Comparison of ENCODE assay signal across 8 cellular contexts in the genomic region with DNA sequence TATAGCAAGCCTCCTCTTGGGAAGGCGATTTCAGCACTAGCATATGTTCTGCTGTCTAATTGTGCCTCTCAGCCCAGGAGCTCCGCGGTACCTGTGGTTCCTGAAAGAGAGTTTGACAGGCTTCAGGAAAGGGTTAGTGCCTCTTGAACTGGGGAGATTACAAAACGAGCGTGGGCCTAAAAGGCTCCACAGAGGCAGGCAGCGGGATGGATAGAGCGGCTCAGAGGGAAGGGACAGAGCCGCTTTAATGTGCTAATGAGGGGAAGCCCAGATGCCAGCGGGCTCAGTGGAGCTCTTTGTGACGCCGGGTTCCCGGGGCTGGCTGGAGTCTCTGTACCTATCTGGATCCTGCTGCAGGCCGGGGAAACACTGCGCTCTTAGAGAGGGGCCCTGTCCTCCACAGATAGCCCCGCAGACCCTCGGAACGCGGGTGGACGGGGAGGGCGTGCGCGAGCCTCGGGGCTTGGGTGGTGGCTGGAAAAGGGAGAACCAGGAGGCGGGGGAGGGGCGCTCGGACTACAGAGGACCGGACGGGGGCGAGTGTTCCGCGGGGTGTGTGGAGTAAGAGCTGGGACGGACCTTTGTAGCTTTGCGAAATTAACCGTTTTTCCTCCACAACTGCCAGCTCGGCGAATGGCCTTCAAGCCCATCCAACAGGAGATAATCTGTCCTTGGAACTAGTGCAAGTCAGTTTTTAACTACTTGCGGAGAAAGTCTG. TPM values are rescaled to one million over a fixed set of nuclear protein-coding genes. Genes with fewer than 3 reads are reported as not detected.
DNase-seq lines count a peak whose midpoint lies in the region; ATAC-seq and TF ChIP-seq lines count a peak whose summit lies in the region.

No MANE protein-coding gene starts in this region.

- H3K27me3 ChIP-seq in NT2/D1 (ENCODE audit: insufficient read depth, insufficient read length) = peaks cover 3% of the 10 kb centered on the region
- H3K27me3 ChIP-seq in heart left ventricle = peaks cover 0 to 32% (median 17%) of the 10 kb centered on the region in 9 donors
- H3K27me3 ChIP-seq in trophoblast cell (ENCODE audit: insufficient read depth, low read length) = no peaks in the 10 kb centered on the region
- H3K27me3 ChIP-seq in SJCRH30 = no peaks in the 10 kb centered on the region; the same call in 1 of the 2 replicates

- 2 to 3% (median 2%) methylated on average over 19 to 37 of the region's 37 CpGs for WGBS in heart left ventricle, 4 donors
- no CpG with 5 or more reads among the region's 37 CpGs for WGBS in trophoblast cell (ENCODE audit: extremely low coverage, insufficient coverage, insufficient read length)

- no peak overlapping the region for H4K8ac ChIP-seq in trophoblast cell (ENCODE audit: low read depth, low read length)

- no peak overlapping the region for H3K14ac ChIP-seq in trophoblast cell (ENCODE audit: low read length)

- intact Hi-C loops in heart left ventricle (cut with DNase I) = no loop called here

- peak overlapping the region; percentile 4 for H2AFZ ChIP-seq in trophoblast cell (ENCODE audit: insufficient read depth, low read length, poor library complexity)

- no peak overlapping the region for H2BK12ac ChIP-seq in trophoblast cell (ENCODE audit: low read length)

- TF ChIP-seq CTCF in heart left ventricle (IDR thresholded peaks at IDR 0.05) = no peak

- TF ChIP-seq POLR2A in heart left ventricle (IDR thresholded peaks at IDR 0.05) = no peak

- H3K27ac ChIP-seq in heart left ventricle (no peak overlapping the region), trophoblast cell (ENCODE audit: low read depth, low read length) (no peak overlapping the region), SJCRH30 (no peak overlapping the region)

- H3K9ac ChIP-seq in NT2/D1 (ENCODE audit: insufficient read length, low read depth) = peak overlapping the region; percentile 64
- no peak overlapping the region for H3K9ac ChIP-seq in trophoblast cell (ENCODE audit: low read length)

- H2BK5ac ChIP-seq in trophoblast cell (ENCODE audit: low read depth, low read length, poor library complexity) = no peak overlapping the region

- H4K12ac ChIP-seq in trophoblast cell (ENCODE audit: low read depth, low read length) = no peak overlapping the region

- H3K4me1 ChIP-seq in NT2/D1 (ENCODE audit: insufficient read depth, insufficient read length) (no peaks in the 10 kb centered on the region), heart left ventricle (peaks cover 0 to 11% (median 3%) of the 10 kb centered on the region in 12 donors), trophoblast cell (ENCODE audit: control insufficient read depth in 1 of 2, insufficient read depth in 2 of 2, low read length in 2 of 2) (peaks cover 0 to 7% of the 10 kb centered on the region in 2 experiments), SJCRH30 (no peaks in the 10 kb centered on the region)

- no peaks in the 10 kb centered on the region for H3K36me3 ChIP-seq in NT2/D1 (ENCODE audit: insufficient read depth, insufficient read length, low read length)
- no peaks in the 10 kb centered on the region for H3K36me3 ChIP-seq in heart left ventricle
- H3K36me3 ChIP-seq in trophoblast cell (ENCODE audit: control insufficient read depth in 1 of 2, insufficient read depth in 2 of 2, low read length in 2 of 2) = no peaks in the 10 kb centered on the region
- H3K36me3 ChIP-seq in SJCRH30 = no peaks in the 10 kb centered on the region

- H2BK120ac ChIP-seq in trophoblast cell (ENCODE audit: insufficient read depth, low read length, poor library complexity) = no peak overlapping the region

- H3K9me3 ChIP-seq in NT2/D1 (ENCODE audit: insufficient read depth, low read length) = no peaks in the 10 kb centered on the region
- H3K9me3 ChIP-seq in heart left ventricle = no peaks in the 10 kb centered on the region
- H3K9me3 ChIP-seq in trophoblast cell (ENCODE audit: insufficient read depth, low read depth, low read length) = no peaks in the 10 kb centered on the region
- H3K9me3 ChIP-seq in SJCRH30 (replicated peaks) = no peaks in the 10 kb centered on the region

- H3K4ac ChIP-seq in trophoblast cell (ENCODE audit: low read depth, low read length) = no peak overlapping the region

- no peaks in the 10 kb centered on the region for H3K79me1 ChIP-seq in trophoblast cell (ENCODE audit: low read length)

- no peak overlapping the region for H4K91ac ChIP-seq in trophoblast cell (ENCODE audit: low read depth, low read length)

- H3K23ac ChIP-seq in trophoblast cell (ENCODE audit: low read length) = no peak overlapping the region

- no peaks in the 10 kb centered on the region for H3K79me2 ChIP-seq in trophoblast cell (ENCODE audit: control insufficient read depth, insufficient read depth, low read length, poor library complexity)

- peak; percentile 50 to 59 (median 55) for ATAC-seq in heart left ventricle
- ATAC-seq in HG03442 (IDR thresholded peaks at IDR 0.05; ENCODE audit: unreplicated experiment) = no peak
- no peak for ATAC-seq in HG03135 (IDR thresholded peaks at IDR 0.05; ENCODE audit: unreplicated experiment)

- DNase-seq in DMS79 treated with DMSO at 0.1 percent for 48 hours (lab: John Stamatoyannopoulos, UW) (peak; percentile 70), NT2/D1 (ENCODE audit: low read depth, low spot score) (peak; percentile 47), heart left ventricle (peak; percentile 10 to 69 (median 30)), trophoblast cell (no peak), NCI-H1694 treated with DMSO at 0.1 percent for 48 hours (lab: John Stamatoyannopoulos, UW) (no peak), SJCRH30 (no peak)

- H2AK5ac ChIP-seq in trophoblast cell (ENCODE audit: low read length) = no peak overlapping the region

- H3K4me3 ChIP-seq in NT2/D1 (ENCODE audit: insufficient read length, low read depth) (peak overlapping the region; percentile 49), heart left ventricle (peak overlapping the region in 11 of 12 donors; percentile 9 to 52 (median 34)), trophoblast cell (ENCODE audit: low read depth, low read length) (peak overlapping the region; percentile 69), SJCRH30 (no peak overlapping the region)

- H3K4me2 ChIP-seq in trophoblast cell (ENCODE audit: low read length) = peak overlapping the region; percentile 96

- H3K18ac ChIP-seq in trophoblast cell (ENCODE audit: low read length) = no peak overlapping the region

RNA-seq across cellular contexts. Expression of gene SLC35F1, which starts 12.9 kb away (rescaled TPM):
- total RNA-seq in heart left ventricle = 10 to 100 TPM in 3 of 9 donors, 1 to 10 TPM in 6; 2.5 to 11.6 (median 5.0) TPM
- 1 to 10 TPM; 1.1 to 5.0 TPM for polyA plus RNA-seq in heart left ventricle
- 0.22 and 0.34 TPM in 2 replicates for polyA plus RNA-seq in trophoblast cell (2013)
- total RNA-seq in SJCRH30 (2014; rRNA removed; shearing (Covaris generic)) = 0.79 and 1.2 TPM in 2 replicates

Comparison
In these comparisons a context has a peak if more than half of its experiments do, and no peak if none do; other contexts are left out.
1. DNase-seq: peak in DMS79 treated with DMSO at 0.1 percent for 48 hours (single experiment), NT2/D1 (single experiment) and heart left ventricle (5 of 5); none in trophoblast cell (0 of 2), NCI-H1694 treated with DMSO at 0.1 percent for 48 hours (single experiment) and SJCRH30 (0 of 2).
2. ATAC-seq: peak in heart left ventricle (4 of 4); none in HG03442 (single experiment) and HG03135 (single experiment).